Comparison of ENCODE assay signal across 1 cellular context in the genomic region with DNA sequence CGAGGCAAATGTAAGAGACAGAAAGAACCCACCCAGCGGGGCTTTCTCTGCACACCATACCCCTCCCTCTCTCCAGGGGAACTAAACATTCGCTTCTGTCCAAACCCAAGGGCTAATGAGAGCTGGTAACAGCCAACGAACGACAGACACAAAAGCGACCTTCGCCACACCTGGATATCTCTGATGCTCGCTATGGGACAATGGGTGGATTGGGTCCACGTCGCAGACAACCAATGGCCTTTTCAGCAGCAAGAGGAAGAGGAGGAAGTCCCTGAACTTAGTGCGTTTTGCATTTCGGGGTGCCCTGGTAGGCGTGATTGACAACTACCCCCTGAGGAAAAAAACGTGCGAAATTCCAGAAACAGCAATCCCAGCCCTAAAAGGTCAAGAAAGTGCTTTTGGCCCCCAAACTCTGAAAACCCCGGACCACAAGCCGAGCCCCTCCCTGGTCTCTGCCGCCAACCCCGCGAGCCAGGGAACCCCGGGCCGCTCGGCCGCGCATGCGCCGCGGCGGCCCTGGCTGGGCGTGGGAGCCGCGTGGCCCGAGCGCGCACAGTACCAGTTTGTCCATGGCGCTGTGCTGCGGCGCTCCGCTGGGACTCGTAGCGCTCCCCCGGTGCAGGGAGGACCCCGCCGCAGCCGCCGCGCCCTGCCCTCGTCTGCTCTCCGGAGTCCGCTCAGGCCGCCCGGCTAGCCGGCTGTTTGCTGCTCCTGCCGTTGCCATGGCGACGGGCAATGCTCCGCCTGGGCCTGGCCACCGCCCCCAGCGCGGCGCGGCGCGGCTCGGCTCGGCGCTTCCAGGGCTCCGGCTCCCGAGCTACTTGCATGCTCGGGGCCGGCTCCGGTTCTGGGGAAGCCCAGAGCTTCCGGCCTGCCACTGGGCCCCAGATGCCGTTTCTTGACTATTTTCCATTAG.
TF ChIP-seq lines count a peak whose summit lies in the region.

No MANE protein-coding gene starts in this region.

TF ChIP-seq in SK-N-SH, 30 proteins besides CTCF, POLR2A, EP300 and RAD21 (continued from another document):
- TF ChIP-seq PBX3 (IDR thresholded peaks at IDR 0.05), result no peak
- TF ChIP-seq, protein P1, sequence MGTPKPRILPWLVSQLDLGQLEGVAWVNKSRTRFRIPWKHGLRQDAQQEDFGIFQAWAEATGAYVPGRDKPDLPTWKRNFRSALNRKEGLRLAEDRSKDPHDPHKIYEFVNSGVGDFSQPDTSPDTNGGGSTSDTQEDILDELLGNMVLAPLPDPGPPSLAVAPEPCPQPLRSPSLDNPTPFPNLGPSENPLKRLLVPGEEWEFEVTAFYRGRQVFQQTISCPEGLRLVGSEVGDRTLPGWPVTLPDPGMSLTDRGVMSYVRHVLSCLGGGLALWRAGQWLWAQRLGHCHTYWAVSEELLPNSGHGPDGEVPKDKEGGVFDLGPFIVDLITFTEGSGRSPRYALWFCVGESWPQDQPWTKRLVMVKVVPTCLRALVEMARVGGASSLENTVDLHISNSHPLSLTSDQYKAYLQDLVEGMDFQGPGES (IDR thresholded peaks at IDR 0.05; ENCODE audit: low read depth, low read length), result no peak
- no peak for TF ChIP-seq TCF12 (IDR thresholded peaks at IDR 0.05)
- 0 out of 2 replicates have a peak, but pooled peaks have one; percentile 4 for TF ChIP-seq SMC3 (IDR thresholded peaks at IDR 0.05; ENCODE audit: low read depth, low read length)
- peak; percentile 71 for TF ChIP-seq MAX (IDR thresholded peaks at IDR 0.05; ENCODE audit: low read depth)
- TF ChIP-seq GATA2 (CRISPR knock-in tag; IDR thresholded peaks at IDR 0.05), result no peak
- no peak for TF ChIP-seq RXRA (IDR thresholded peaks at IDR 0.05; ENCODE audit: borderline replicate concordance, low read depth)
- peak; percentile 35; the same call in 1 of the 2 replicates for TF ChIP-seq RFX5 (IDR thresholded peaks at IDR 0.05; ENCODE audit: low read length)
- no peak for TF ChIP-seq POLR2AphosphoS5 (IDR thresholded peaks at IDR 0.05; ENCODE audit: low read depth, low read length)
- TF ChIP-seq NRF1 (IDR thresholded peaks at IDR 0.05; ENCODE audit: low read depth, low read length), result peak; percentile 90
- TF ChIP-seq JUND (IDR thresholded peaks at IDR 0.05), result no peak
- 0 out of 2 replicates have a peak, but pooled peaks have one; percentile 18 for TF ChIP-seq YY1 (IDR thresholded peaks at IDR 0.05; ENCODE audit: low read depth)
- 0 out of 2 replicates have a peak, but pooled peaks have one; percentile 10 for TF ChIP-seq ELF1 (IDR thresholded peaks at IDR 0.05)
- no peak for TF ChIP-seq TEAD4 (IDR thresholded peaks at IDR 0.05; ENCODE audit: borderline replicate concordance, insufficient read depth)
- TF ChIP-seq, protein P2, sequence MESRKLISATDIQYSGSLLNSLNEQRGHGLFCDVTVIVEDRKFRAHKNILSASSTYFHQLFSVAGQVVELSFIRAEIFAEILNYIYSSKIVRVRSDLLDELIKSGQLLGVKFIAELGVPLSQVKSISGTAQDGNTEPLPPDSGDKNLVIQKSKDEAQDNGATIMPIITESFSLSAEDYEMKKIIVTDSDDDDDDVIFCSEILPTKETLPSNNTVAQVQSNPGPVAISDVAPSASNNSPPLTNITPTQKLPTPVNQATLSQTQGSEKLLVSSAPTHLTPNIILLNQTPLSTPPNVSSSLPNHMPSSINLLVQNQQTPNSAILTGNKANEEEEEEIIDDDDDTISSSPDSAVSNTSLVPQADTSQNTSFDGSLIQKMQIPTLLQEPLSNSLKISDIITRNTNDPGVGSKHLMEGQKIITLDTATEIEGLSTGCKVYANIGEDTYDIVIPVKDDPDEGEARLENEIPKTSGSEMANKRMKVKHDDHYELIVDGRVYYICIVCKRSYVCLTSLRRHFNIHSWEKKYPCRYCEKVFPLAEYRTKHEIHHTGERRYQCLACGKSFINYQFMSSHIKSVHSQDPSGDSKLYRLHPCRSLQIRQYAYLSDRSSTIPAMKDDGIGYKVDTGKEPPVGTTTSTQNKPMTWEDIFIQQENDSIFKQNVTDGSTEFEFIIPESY (IDR thresholded peaks at IDR 0.05; ENCODE audit: borderline replicate concordance, low read depth), result no peak
- TF ChIP-seq TAF1 (IDR thresholded peaks at IDR 0.05; ENCODE audit: borderline replicate concordance, low read depth, low read length), result 0 out of 2 replicates have a peak, but pooled peaks have one; percentile 19
TF ChIP-seq in SK-N-SH: peak in this region for 10.
